10 cellular contexts compared by ENCODE assay signal in the genomic region with DNA sequence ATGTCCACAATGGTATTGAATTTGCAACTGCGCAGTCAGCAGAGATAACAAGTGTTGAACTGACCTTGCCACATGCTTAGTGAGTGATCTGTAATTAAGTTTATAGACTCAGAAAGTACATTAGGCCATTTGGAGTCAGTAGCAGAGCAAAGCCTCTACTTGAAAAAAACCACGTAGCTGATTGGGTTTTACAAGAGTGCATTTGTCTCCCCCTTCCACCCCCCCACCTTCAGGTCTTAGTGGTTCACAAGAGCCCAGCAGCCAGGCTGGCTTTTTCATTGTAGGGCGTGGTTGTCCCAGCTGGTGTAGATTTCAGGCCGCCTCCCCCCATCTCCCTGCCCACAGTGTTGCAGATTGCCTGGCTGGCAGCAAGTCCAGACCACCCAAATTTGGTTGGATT. TPM values are rescaled to one million over a fixed set of nuclear protein-coding genes. Genes with fewer than 3 reads are reported as not detected.
DNase-seq lines count a peak whose midpoint lies in the region; ATAC-seq, FAIRE-seq and TF ChIP-seq lines count a peak whose summit lies in the region.
"Not testable (repeated sequence)": the region's sequence is repeated elsewhere in the genome, so short reads cannot be mapped to it uniquely, and the experiment has no call there.
"Had no signal": no experiment of that assay in that cellular context is flagged by ENCODE, and none has a peak within 500 bp of the region (broad histone marks: within the 10 kb centered on the region; RNA-seq: fewer than 3 reads in every experiment).

No MANE protein-coding gene starts in this region.

- H3K4me3 ChIP-seq in BE2C (ENCODE audit: low read depth, low read length), result peak overlapping the region; percentile 3; the same call in 1 of the 2 replicates
- not testable (repeated sequence) for H3K4me3 ChIP-seq in Peyer's patch; endothelial cell of umbilical vein (replicated peaks in 1 of 3; ENCODE audit: insufficient read depth in 1 of 3, low read depth in 1 of 3, low read length in 3 of 3); hepatocyte; suprapubic skin

- H3K36me3 Mint-ChIP-seq in activated T-helper 17 cell treated with anti-CD3 and anti-CD28 coated beads, Interleukin-2, amount 50 U/mL, for 72 hours (ENCODE audit: low read depth), result peaks cover 41% of the 10 kb centered on the region
- not testable (repeated sequence) for H3K36me3 Mint-ChIP-seq in nephron progenitor cell (ENCODE audit: low read depth)

- H3K9me3 Mint-ChIP-seq in activated T-helper 17 cell treated with anti-CD3 and anti-CD28 coated beads, Interleukin-2, amount 50 U/mL, for 72 hours; nephron progenitor cell: not testable (repeated sequence)

- TF ChIP-seq EP300 in suprapubic skin (IDR thresholded peaks at IDR 0.05), result not testable (repeated sequence)

- CTCF ChIA-PET in endothelial cell of umbilical vein (lab: Charles Lee), result interaction anchor here (0.6 kb wide), 1 partner anchor 10 kb away, joined by 3 read pairs; no protein-coding TSS in a partner anchor

- H3K9me3 ChIP-seq in BE2C; Peyer's patch; endothelial cell of umbilical vein (replicated peaks; ENCODE audit: control insufficient read depth, insufficient read depth, low read length); hepatocyte (ENCODE audit: low read depth); suprapubic skin: not testable (repeated sequence)

- H3K79me2 ChIP-seq in endothelial cell of umbilical vein (ENCODE audit: control insufficient read depth, insufficient read depth, low read length) (peaks cover 26% of the 10 kb centered on the region), hepatocyte (peaks cover 30% of the 10 kb centered on the region)

- H2AFZ ChIP-seq in endothelial cell of umbilical vein (ENCODE audit: low read depth, low read length); hepatocyte: not testable (repeated sequence)

- peak overlapping the region; percentile 99 for H3K27ac Mint-ChIP-seq in activated T-helper 17 cell treated with anti-CD3 and anti-CD28 coated beads, Interleukin-2, amount 50 U/mL, for 72 hours
- H3K27ac Mint-ChIP-seq in nephron progenitor cell, result peak overlapping the region; percentile 51

- not testable (repeated sequence) for H3K27me3 ChIP-seq in BE2C; Peyer's patch; endothelial cell of umbilical vein (ENCODE audit: control insufficient read depth in 2 of 2, insufficient read depth in 2 of 2, low read length in 2 of 2); hepatocyte; suprapubic skin

- H3K4me1 Mint-ChIP-seq in activated T-helper 17 cell treated with anti-CD3 and anti-CD28 coated beads, Interleukin-2, amount 50 U/mL, for 72 hours, result not testable (repeated sequence)
- H3K4me1 Mint-ChIP-seq in nephron progenitor cell, result peaks cover 19% of the 10 kb centered on the region

- not testable (repeated sequence) for TF ChIP-seq POLR2A in Peyer's patch (IDR thresholded peaks at IDR 0.05); endothelial cell of umbilical vein (IDR thresholded peaks at IDR 0.05; ENCODE audit: low read depth, low read length); suprapubic skin (IDR thresholded peaks at IDR 0.05)

- ATAC-seq in activated T-helper 17 cell treated with anti-CD3 and anti-CD28 coated beads, Interleukin-2, amount 50 U/mL, for 72 hours (replicated peaks), result not testable (repeated sequence)

- not testable (repeated sequence) for TF ChIP-seq CTCF in BE2C (IDR thresholded peaks at IDR 0.05; ENCODE audit: low read depth, low read length); Peyer's patch (IDR thresholded peaks at IDR 0.05); endothelial cell of umbilical vein (IDR thresholded peaks at IDR 0.05; ENCODE audit: extremely low read depth in 1 of 2, insufficient read depth in 1 of 2, low read depth in 1 of 2, low read length in 2 of 2); hepatocyte (IDR thresholded peaks at IDR 0.05; ENCODE audit: poor library complexity); nephron progenitor cell (IDR thresholded peaks at IDR 0.05); suprapubic skin (IDR thresholded peaks at IDR 0.05)

- not testable (repeated sequence) for BruUV-seq in endothelial cell of umbilical vein (replicated peaks; lab: Mats Ljungman, UMichigan)

- FAIRE-seq in endothelial cell of umbilical vein (lab: Jason Lieb, UNC), result peak; percentile 8

- H3K27ac ChIP-seq in Peyer's patch (peak overlapping the region in 2 of 4 donors; percentile 68 to 74), hepatocyte (peak overlapping the region; percentile 80), suprapubic skin (peak overlapping the region; percentile 39)
- H3K27ac ChIP-seq in endothelial cell of umbilical vein (ENCODE audit: insufficient read depth, low read depth, low read length), result not testable (repeated sequence)

- H3K4me3 Mint-ChIP-seq in activated T-helper 17 cell treated with anti-CD3 and anti-CD28 coated beads, Interleukin-2, amount 50 U/mL, for 72 hours, result peak overlapping the region; percentile 100
- H3K4me3 Mint-ChIP-seq in nephron progenitor cell, result not testable (repeated sequence)

- POLR2A ChIA-PET in endothelial cell of umbilical vein (lab: Charles Lee), result not testable (repeated sequence)

- DNase-seq in BE2C (peak; percentile 80), NCI-H187 treated with DMSO at 0.1 percent for 48 hours (lab: John Stamatoyannopoulos, UW) (peak; percentile 29), Peyer's patch (peak in 2 of 3 donors; percentile 45 to 49), hepatocyte (ENCODE audit: low spot score) (peak; percentile 15)
- DNase-seq in endothelial cell of umbilical vein (ENCODE audit: low read depth, low spot score); nephron progenitor cell; suprapubic skin (ENCODE audit: low spot score in 2 of 2): not testable (repeated sequence)

- H4K20me1 ChIP-seq in endothelial cell of umbilical vein (replicated peaks; ENCODE audit: control insufficient read depth, extremely low read depth, insufficient read depth, low read length); hepatocyte (ENCODE audit: insufficient read depth, poor library complexity, severe bottlenecking): not testable (repeated sequence)

- intact Hi-C loops in endothelial cell of umbilical vein (cut with micrococcal nuclease), result loop anchor here (5.0 to 10.0 kb wide), 2 partner anchors 75 to 97 kb away; a partner anchor contains a TSS

- H3K9me1 ChIP-seq in endothelial cell of umbilical vein (replicated peaks; ENCODE audit: control insufficient read depth, extremely low read depth, insufficient read depth, low read length), result not testable (repeated sequence)

- H3K4me2 ChIP-seq in endothelial cell of umbilical vein (ENCODE audit: insufficient read depth, low read length); hepatocyte: not testable (repeated sequence)

- not testable (repeated sequence) for H3K9me2 ChIP-seq in hepatocyte (replicated peaks; ENCODE audit: insufficient read depth)

- H3K4me1 ChIP-seq in BE2C (peaks cover 10% of the 10 kb centered on the region), Peyer's patch (peaks cover 0 to 21% (median 3%) of the 10 kb centered on the region in 4 donors), suprapubic skin (peaks cover 37% of the 10 kb centered on the region)
- not testable (repeated sequence) for H3K4me1 ChIP-seq in endothelial cell of umbilical vein (ENCODE audit: control insufficient read depth, extremely low read depth, insufficient read depth, low read length); hepatocyte (ENCODE audit: insufficient read depth)

- dilution Hi-C loops in endothelial cell of umbilical vein (cut with MboI; ENCODE audit: extremely low pct_ligation_motif_present, low sequenced_read_pairs), result not testable (repeated sequence)

- H3K9ac ChIP-seq in endothelial cell of umbilical vein (replicated peaks; ENCODE audit: extremely low read depth, insufficient read depth, low read length), result not testable (repeated sequence)

- H3K27me3 Mint-ChIP-seq in activated T-helper 17 cell treated with anti-CD3 and anti-CD28 coated beads, Interleukin-2, amount 50 U/mL, for 72 hours; nephron progenitor cell (ENCODE audit: low read depth, poor library complexity): not testable (repeated sequence)

- H3K36me3 ChIP-seq in BE2C; Peyer's patch; endothelial cell of umbilical vein (ENCODE audit: control insufficient read depth in 2 of 2, extremely low read depth in 1 of 2, insufficient read depth in 2 of 2, low read length in 2 of 2); hepatocyte (replicated peaks; ENCODE audit: insufficient read depth, low read depth); suprapubic skin: not testable (repeated sequence)

- WGBS in hepatocyte (ENCODE audit: low lambda C conversion rate, missing lambda C conversion rate), result 70% methylated on average over 4 of the region's 4 CpGs
- WGBS in suprapubic skin, result 71% methylated on average over 4 of the region's 4 CpGs

RNA-seq across cellular contexts. Expression of a gene that starts 2.4 kb away (rescaled TPM):
- polyA plus RNA-seq in BE2C (2012; ENCODE audit: insufficient read depth, insufficient read length, low read depth), result 106 TPM
- total RNA-seq in Peyer's patch, result 10 to 100 TPM; 23.1 to 85.6 (median 56.4) TPM
- 10 to 100 TPM; 42.2 to 79.1 TPM for total RNA-seq in activated T-helper 17 cell treated with anti-CD3 and anti-CD28 coated beads, Interleukin-2, amount 50 U/mL, for 72 hours
- 30.8 and 32.2 TPM in 2 replicates for total RNA-seq in endothelial cell of umbilical vein
- 42.0 and 61.4 TPM in 2 replicates for polyA plus RNA-seq in endothelial cell of umbilical vein
- polyA plus RNA-seq in endothelial cell of umbilical vein (2011; cell fraction: cytosol; rRNA removed), result 34.8 and 53.2 TPM in 2 replicates
- 20.9 and 21.8 TPM in 2 replicates for polyA plus RNA-seq in endothelial cell of umbilical vein (2011; cell fraction: nucleus; rRNA removed)
- polyA plus RNA-seq in endothelial cell of umbilical vein (2012), result 27.4 and 36.9 TPM in 2 replicates
- 19.9 and 20.8 TPM in 2 replicates for polyA minus RNA-seq in endothelial cell of umbilical vein
- 14.6 TPM for polyA minus RNA-seq in endothelial cell of umbilical vein (2011; cell fraction: cytosol; rRNA and poly(A)+ RNA removed)
- polyA minus RNA-seq in endothelial cell of umbilical vein (2011; cell fraction: nucleus; rRNA and poly(A)+ RNA removed), result 8.0 and 16.8 TPM in 2 replicates
- total RNA-seq in hepatocyte, result 22.7 and 31.5 TPM in 2 replicates
- 24.5 and 32.2 TPM in 2 replicates for polyA plus RNA-seq in hepatocyte
- 10 to 100 TPM; 46.3 to 84.4 (median 53.0) TPM for total RNA-seq in suprapubic skin

RNA-seq across cellular contexts. Expression of a gene that starts 40.1 kb away (rescaled TPM):
- polyA plus RNA-seq in BE2C (2012; ENCODE audit: insufficient read depth, insufficient read length, low read depth), result not detected
- 1 to 10 TPM in 2 of 4 donors, not detected in 2; 1.2 TPM for total RNA-seq in Peyer's patch
- 1 to 10 TPM; 2.2 to 2.9 TPM for total RNA-seq in activated T-helper 17 cell treated with anti-CD3 and anti-CD28 coated beads, Interleukin-2, amount 50 U/mL, for 72 hours
- 0.53 and 0.60 TPM in 2 replicates for total RNA-seq in endothelial cell of umbilical vein
- 0.33 and 0.53 TPM in 2 replicates for polyA plus RNA-seq in endothelial cell of umbilical vein
- 0.10 and 0.39 TPM in 2 replicates for polyA plus RNA-seq in endothelial cell of umbilical vein (2011; cell fraction: cytosol; rRNA removed)
- 0.66 and 0.74 TPM in 2 replicates for polyA plus RNA-seq in endothelial cell of umbilical vein (2011; cell fraction: nucleus; rRNA removed)
- polyA plus RNA-seq in endothelial cell of umbilical vein (2012), result 0.23 TPM in 1 of 2 replicates, not detected in the other
- polyA minus RNA-seq in endothelial cell of umbilical vein, result 0.12 TPM in 1 of 2 replicates, not detected in the other
- 0.72 TPM for polyA minus RNA-seq in endothelial cell of umbilical vein (2011; cell fraction: cytosol; rRNA and poly(A)+ RNA removed)
- polyA minus RNA-seq in endothelial cell of umbilical vein (2011; cell fraction: nucleus; rRNA and poly(A)+ RNA removed), result 0.14 and 0.67 TPM in 2 replicates
- total RNA-seq in hepatocyte, result 1.4 and 4.3 TPM in 2 replicates
- 1.4 and 4.8 TPM in 2 replicates for polyA plus RNA-seq in hepatocyte
- 1 to 10 TPM; 1.6 to 9.5 (median 5.6) TPM for total RNA-seq in suprapubic skin
- total RNA-seq: Daoy had no signal
- polyA plus RNA-seq: CD4-positive, alpha-beta memory T cell had no signal
